ENCODE assay signal across 34 cellular contexts in genomic region chr6:120031837-120032236, GRCh38.
"Had no signal": no experiment of that assay in that cellular context is flagged by ENCODE, and none has a peak within 500 bp of the region (broad histone marks: within the 10 kb centered on the region; RNA-seq: fewer than 3 reads in every experiment).

No MANE protein-coding gene starts in this region.

- H3K9me3 ChIP-seq: MG63 had no signal

- H3K27me3 ChIP-seq: MG63 had no signal

- DNase-seq: Karpas-422, Kasumi-1, MG63, MM.1S, MV-4-11, NCI-H1048, NCI-H1092, NCI-H1092 treated with DMSO at 0.1 percent for 48 hours, NCI-H1105, NCI-H1105 treated with DMSO at 0.1 percent for 48 hours, NCI-H1417, NCI-H1417 treated with DMSO at 0.1 percent for 48 hours, NCI-H1436, NCI-H1436 treated with DMSO at 0.1 percent for 48 hours, NCI-H146, NCI-H1694, NCI-H1694 treated with DMSO at 0.1 percent for 48 hours, NCI-H187, NCI-H187 treated with DMSO at 0.1 percent for 48 hours, NCI-H1930, NCI-H2029, NCI-H2029 treated with DMSO at 0.1 percent for 48 hours, NCI-H2081, NCI-H2081 treated with DMSO at 0.1 percent for 48 hours, NCI-H2107, NCI-H2171, NCI-H2171 treated with DMSO at 0.1 percent for 48 hours, NCI-H2227 treated with DMSO at 0.1 percent for 48 hours, NCI-H226, NCI-H345, NCI-H446, NCI-H446 treated with DMSO at 0.1 percent for 48 hours, NCI-H510A, NCI-H510A treated with DMSO at 0.1 percent for 48 hours had no signal

- H3K4me3 ChIP-seq: MG63 had no signal

- H3K36me3 ChIP-seq: MG63 had no signal
